Comparison of ENCODE assay signal across 30 cellular contexts in the genomic region with DNA sequence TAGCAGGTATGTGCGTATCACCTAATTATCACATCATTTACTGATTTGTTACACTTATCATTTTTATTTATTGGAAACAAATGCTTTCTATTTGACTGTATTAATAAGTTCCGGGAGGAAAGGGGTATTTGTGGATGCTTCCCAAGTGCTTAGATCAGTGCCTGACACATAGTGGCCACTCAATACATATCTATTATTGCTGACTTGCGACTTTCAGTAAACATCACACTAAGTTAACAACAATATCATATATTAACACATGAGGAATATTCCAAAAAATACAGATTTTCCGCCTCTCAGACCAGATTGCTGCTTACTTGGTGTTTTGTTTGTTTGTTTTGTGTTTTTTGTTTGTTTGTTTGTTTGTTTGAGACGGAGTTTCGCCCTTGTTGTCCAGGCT. TPM values are rescaled to one million over a fixed set of nuclear protein-coding genes. Genes with fewer than 3 reads are reported as not detected.
"Had no signal": no experiment of that assay in that cellular context is flagged by ENCODE, and none has a peak within 500 bp of the region (broad histone marks: within the 10 kb centered on the region; RNA-seq: fewer than 3 reads in every experiment).

No MANE protein-coding gene starts in this region.

- H3K27ac ChIP-seq: colonic mucosa, epithelial cell of prostate, esophagus squamous epithelium, gastrocnemius medialis, heart right ventricle, left lung, lower lobe of right lung had no signal

- ATAC-seq: effector memory CD8-positive, alpha-beta T cell; esophagus mucosa; gastrocnemius medialis; heart right ventricle; left cardiac atrium; left lung; left ventricle myocardium superior; lower lobe of right lung; mucosa of descending colon had no signal

- H3K9me3 ChIP-seq: colonic mucosa, esophagus squamous epithelium, gastrocnemius medialis, heart right ventricle, lower lobe of right lung, mucosa of descending colon had no signal

- FAIRE-seq: endometrium, islet of Langerhans, keratinocyte had no signal

- H3K4me1 ChIP-seq: colonic mucosa, esophagus squamous epithelium, gastrocnemius medialis, heart right ventricle, left lung, lower lobe of right lung had no signal

- H3K4me3 ChIP-seq: colonic mucosa, esophagus squamous epithelium, gastrocnemius medialis, heart right ventricle, left lung, lower lobe of right lung, mucosa of descending colon had no signal

- DNase-seq: colonic mucosa; cortex of kidney; effector CD8-positive, alpha-beta T cell; effector memory CD8-positive, alpha-beta T cell; endodermal cell; erythroblast; esophagus squamous epithelium; foreskin fibroblast; foreskin melanocyte; gastrocnemius medialis; glutamatergic neuron; head of caudate nucleus; heart right ventricle; hippocampal formation; left cardiac atrium; left lung; left ventricle myocardium superior; lower lobe of right lung; mesenchymal stem cell; mucosa of descending colon; naive B cell had no signal

- H3K36me3 ChIP-seq: colonic mucosa, esophagus squamous epithelium, gastrocnemius medialis, heart right ventricle, left lung, lower lobe of right lung had no signal

- H3K27me3 ChIP-seq: colonic mucosa, esophagus squamous epithelium, gastrocnemius medialis, heart right ventricle, left lung had no signal

RNA-seq across cellular contexts. Expression of gene ZFP42, which starts 52.6 kb away (rescaled TPM):
- total RNA-seq: esophagus mucosa, esophagus squamous epithelium, gastrocnemius medialis, left cardiac atrium, left ventricle myocardium superior, lower leg skin, lower lobe of right lung, lung microvascular endothelial cell, mesenteric fat pad, mucosa of descending colon, myocyte had no signal
- polyA plus RNA-seq: heart right ventricle had no signal
